In the genomic region with DNA sequence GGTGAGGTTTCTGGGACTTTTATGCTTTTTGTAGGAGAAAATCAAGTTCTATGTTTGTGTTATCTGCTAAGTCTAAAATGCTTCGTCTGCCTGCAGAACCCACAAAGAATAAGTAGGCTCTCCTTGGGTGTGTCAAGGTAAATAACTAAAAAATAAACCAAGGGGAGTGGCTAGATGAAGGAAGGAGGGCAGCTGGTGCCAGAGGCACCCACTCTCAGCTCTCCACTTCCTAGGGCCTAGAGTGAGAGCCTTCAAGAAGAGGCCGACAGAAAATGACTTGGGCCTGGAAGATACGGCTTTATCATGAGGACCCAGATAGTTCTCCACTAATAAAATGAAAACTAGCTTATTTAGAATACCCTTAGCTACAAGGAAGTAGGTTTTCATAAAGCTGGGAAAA, we compare ENCODE assay signal across 18 cellular contexts.
"Had no signal": no experiment of that assay in that cellular context is flagged by ENCODE, and none has a peak within 500 bp of the region (broad histone marks: within the 10 kb centered on the region; RNA-seq: fewer than 3 reads in every experiment).

No MANE protein-coding gene starts in this region.

- ATAC-seq: effector memory CD8-positive, alpha-beta T cell; foreskin keratinocyte; left cardiac atrium; psoas muscle; sciatic nerve; stimulated activated naive B cell treated with anti-CD40 and anti-IgM and Interleukin-4, amounts not matched to agents 10 μg/mL and 1 μg/mL and 100 μg/mL, for 72 hours; stimulated activated naive CD8-positive, alpha-beta T cell treated with anti-CD3 and anti-CD28 coated beads, Interleukin-15, amount 100 ng/mL, for 72 hours had no signal

- DNase-seq: central memory CD4-positive, alpha-beta T cell; effector memory CD8-positive, alpha-beta T cell; foreskin keratinocyte; kidney; left cardiac atrium; nephron progenitor cell; psoas muscle; retina; stimulated activated CD4-positive, alpha-beta T cell treated with anti-CD3 and anti-CD28 coated beads, Interleukin-2, amount 100 ng/mL, for 24 hours; stimulated activated CD4-positive, alpha-beta T cell treated with anti-CD3 and anti-CD28 coated beads, Interleukin-4, amount 100 ng/mL, for 4 hours; stimulated activated naive B cell treated with anti-CD40 and anti-IgM and Interleukin-4, amounts not matched to agents 10 μg/mL and 1 μg/mL and 100 μg/mL, for 72 hours; stimulated activated naive CD8-positive, alpha-beta T cell treated with anti-CD3 and anti-CD28 coated beads, Interleukin-15, amount 100 ng/mL, for 72 hours; testis had no signal

- H3K27ac ChIP-seq: foreskin keratinocyte, hepatocyte, psoas muscle, testis, tibial nerve had no signal

- H3K27me3 ChIP-seq: foreskin keratinocyte, hepatocyte, testis, tibial nerve had no signal

- H3K4me1 ChIP-seq: foreskin keratinocyte had no signal

- H3K4me3 Mint-ChIP-seq: dendritic cell treated with granulocyte-macrophage colony-stimulating factor and Interleukin-4, amounts not matched to agents 40 ng/mL and 50 ng/mL, for 4 days; effector memory CD8-positive, alpha-beta T cell; nephron progenitor cell; stimulated activated naive B cell treated with anti-CD40 and anti-IgM and Interleukin-4, amounts not matched to agents 10 μg/mL and 1 μg/mL and 100 μg/mL, for 72 hours; stimulated activated naive CD8-positive, alpha-beta T cell treated with anti-CD3 and anti-CD28 coated beads, Interleukin-15, amount 100 ng/mL, for 72 hours had no signal

- H3K9me3 ChIP-seq: psoas muscle, testis, tibial nerve had no signal

- H3K4me1 Mint-ChIP-seq: stimulated activated naive CD8-positive, alpha-beta T cell treated with anti-CD3 and anti-CD28 coated beads, Interleukin-15, amount 100 ng/mL, for 72 hours had no signal

- H3K4me3 ChIP-seq: hepatocyte, psoas muscle, testis, tibial nerve had no signal

- H3K9me3 Mint-ChIP-seq: dendritic cell treated with granulocyte-macrophage colony-stimulating factor and Interleukin-4, amounts not matched to agents 40 ng/mL and 50 ng/mL, for 4 days; effector memory CD8-positive, alpha-beta T cell; stimulated activated naive B cell treated with anti-CD40 and anti-IgM and Interleukin-4, amounts not matched to agents 10 μg/mL and 1 μg/mL and 100 μg/mL, for 72 hours had no signal

- H3K27me3 Mint-ChIP-seq: dendritic cell treated with granulocyte-macrophage colony-stimulating factor and Interleukin-4, amounts not matched to agents 40 ng/mL and 50 ng/mL, for 4 days; effector memory CD8-positive, alpha-beta T cell; stimulated activated naive B cell treated with anti-CD40 and anti-IgM and Interleukin-4, amounts not matched to agents 10 μg/mL and 1 μg/mL and 100 μg/mL, for 72 hours; stimulated activated naive CD8-positive, alpha-beta T cell treated with anti-CD3 and anti-CD28 coated beads, Interleukin-15, amount 100 ng/mL, for 72 hours had no signal

- H3K27ac Mint-ChIP-seq: dendritic cell treated with granulocyte-macrophage colony-stimulating factor and Interleukin-4, amounts not matched to agents 40 ng/mL and 50 ng/mL, for 4 days; nephron progenitor cell had no signal

- FAIRE-seq: colon, kidney had no signal
